In the genomic region with DNA sequence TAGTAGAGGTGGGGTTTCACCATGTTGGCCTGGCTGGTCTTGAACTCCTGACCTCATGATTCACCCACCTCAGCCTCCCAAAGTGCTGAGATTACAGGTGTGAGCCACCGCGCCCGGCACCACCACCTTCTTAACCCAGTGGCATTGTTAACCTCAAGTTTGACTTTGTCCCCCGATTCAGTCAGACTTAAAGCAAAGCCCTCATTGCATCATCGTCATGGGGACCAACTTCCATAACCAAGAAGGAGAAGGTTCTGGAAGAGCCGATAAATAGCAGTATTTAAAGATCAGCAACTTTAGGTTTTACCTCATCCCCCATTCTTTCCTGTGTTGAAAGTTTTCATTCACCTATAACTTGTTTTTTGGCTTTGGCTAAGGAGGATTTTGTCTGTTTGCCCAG, we compare ENCODE assay signal across 18 cellular contexts. TPM values are rescaled to one million over a fixed set of nuclear protein-coding genes. Genes with fewer than 3 reads are reported as not detected.
"Had no signal": no experiment of that assay in that cellular context is flagged by ENCODE, and none has a peak within 500 bp of the region (broad histone marks: within the 10 kb centered on the region; RNA-seq: fewer than 3 reads in every experiment).

No MANE protein-coding gene starts in this region.

- H3K4me3 Mint-ChIP-seq: naive thymus-derived CD4-positive, alpha-beta T cell; nephron progenitor cell; type B pancreatic cell had no signal

- H3K27me3 ChIP-seq: colonic mucosa, esophagus muscularis mucosa, gastrocnemius medialis, neutrophil, right atrium auricular region, suprapubic skin, thyroid gland had no signal

- H3K27me3 Mint-ChIP-seq: naive thymus-derived CD4-positive, alpha-beta T cell; type B pancreatic cell had no signal

- H3K4me1 ChIP-seq: colonic mucosa had no signal

- H3K27ac Mint-ChIP-seq: nephron progenitor cell, type B pancreatic cell had no signal

- H3K27ac ChIP-seq: colonic mucosa, epithelial cell of prostate, esophagus muscularis mucosa, neutrophil, right atrium auricular region, suprapubic skin, thyroid gland had no signal

- H3K9me3 Mint-ChIP-seq: naive thymus-derived CD4-positive, alpha-beta T cell; nephron progenitor cell; type B pancreatic cell had no signal

- H3K9me3 ChIP-seq: colonic mucosa, esophagus muscularis mucosa, gastrocnemius medialis, neutrophil, right atrium auricular region, suprapubic skin, thyroid gland had no signal

- H3K4me3 ChIP-seq: colonic mucosa, esophagus muscularis mucosa, gastrocnemius medialis, right atrium auricular region, suprapubic skin, thyroid gland had no signal

- DNase-seq: colonic mucosa; dermis blood vessel endothelial cell; effector CD8-positive, alpha-beta T cell; islet precursor cell; mammary epithelial cell; naive thymus-derived CD4-positive, alpha-beta T cell; nephron progenitor cell; small intestine; stimulated activated CD4-positive, alpha-beta T cell treated with anti-CD3 and anti-CD28 coated beads, Interleukin-2, amount 100 ng/mL, for 48 hours; stimulated activated naive CD8-positive, alpha-beta T cell treated with anti-CD3 and anti-CD28 coated beads, Interleukin-15, Interleukin-2, amounts not matched to agents 100 U/mL and 50 U/mL, for 24 hours; thyroid gland had no signal

- ATAC-seq: naive thymus-derived CD4-positive, alpha-beta T cell; stimulated activated naive CD8-positive, alpha-beta T cell treated with anti-CD3 and anti-CD28 coated beads, Interleukin-15, Interleukin-2, amounts not matched to agents 100 U/mL and 50 U/mL, for 24 hours had no signal

RNA-seq across cellular contexts. Expression of a gene that starts 41.6 kb away (rescaled TPM):
- total RNA-seq: dermis blood vessel endothelial cell had no signal
